ENCODE assay signal across 1 cellular context in the genomic region with DNA sequence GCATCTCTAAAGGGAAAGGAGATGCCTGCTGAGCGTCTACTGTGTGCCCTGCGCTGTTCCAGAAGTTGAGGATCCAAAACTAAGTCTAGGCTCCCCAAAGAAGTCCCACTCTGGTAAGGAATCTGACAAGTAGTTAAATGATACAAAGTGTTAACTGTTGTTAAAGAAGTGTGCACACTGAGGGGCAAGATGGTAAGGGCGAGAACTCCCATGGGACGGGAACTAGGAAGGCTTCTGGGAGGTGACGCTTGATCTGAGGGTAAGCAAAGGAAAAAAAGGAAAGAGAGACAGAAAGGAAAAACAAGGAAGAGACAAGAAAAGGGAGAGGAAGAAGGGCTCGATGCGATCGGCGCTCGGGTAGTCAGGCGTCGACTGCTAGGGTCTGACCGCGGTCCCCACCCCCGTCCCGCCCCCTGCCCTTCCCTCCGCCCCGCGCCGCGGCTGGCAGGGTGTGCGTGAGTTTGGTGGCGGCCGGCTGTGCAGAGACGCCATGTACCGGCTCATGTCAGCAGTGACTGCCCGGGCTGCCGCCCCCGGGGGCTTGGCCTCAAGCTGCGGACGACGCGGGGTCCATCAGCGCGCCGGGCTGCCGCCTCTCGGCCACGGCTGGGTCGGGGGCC.
TF ChIP-seq lines count a peak whose summit lies in the region.

Gene LACTB (plus strand): TSS at position 480 of the 620 bp plus-strand sequence. CDS start 11 bp downstream, at position 491.

TF ChIP-seq in HEK293, 187 proteins besides CTCF, POLR2A, EP300 and RAD21 (continued from another document and continues in another):
- TF ChIP-seq, protein P1, sequence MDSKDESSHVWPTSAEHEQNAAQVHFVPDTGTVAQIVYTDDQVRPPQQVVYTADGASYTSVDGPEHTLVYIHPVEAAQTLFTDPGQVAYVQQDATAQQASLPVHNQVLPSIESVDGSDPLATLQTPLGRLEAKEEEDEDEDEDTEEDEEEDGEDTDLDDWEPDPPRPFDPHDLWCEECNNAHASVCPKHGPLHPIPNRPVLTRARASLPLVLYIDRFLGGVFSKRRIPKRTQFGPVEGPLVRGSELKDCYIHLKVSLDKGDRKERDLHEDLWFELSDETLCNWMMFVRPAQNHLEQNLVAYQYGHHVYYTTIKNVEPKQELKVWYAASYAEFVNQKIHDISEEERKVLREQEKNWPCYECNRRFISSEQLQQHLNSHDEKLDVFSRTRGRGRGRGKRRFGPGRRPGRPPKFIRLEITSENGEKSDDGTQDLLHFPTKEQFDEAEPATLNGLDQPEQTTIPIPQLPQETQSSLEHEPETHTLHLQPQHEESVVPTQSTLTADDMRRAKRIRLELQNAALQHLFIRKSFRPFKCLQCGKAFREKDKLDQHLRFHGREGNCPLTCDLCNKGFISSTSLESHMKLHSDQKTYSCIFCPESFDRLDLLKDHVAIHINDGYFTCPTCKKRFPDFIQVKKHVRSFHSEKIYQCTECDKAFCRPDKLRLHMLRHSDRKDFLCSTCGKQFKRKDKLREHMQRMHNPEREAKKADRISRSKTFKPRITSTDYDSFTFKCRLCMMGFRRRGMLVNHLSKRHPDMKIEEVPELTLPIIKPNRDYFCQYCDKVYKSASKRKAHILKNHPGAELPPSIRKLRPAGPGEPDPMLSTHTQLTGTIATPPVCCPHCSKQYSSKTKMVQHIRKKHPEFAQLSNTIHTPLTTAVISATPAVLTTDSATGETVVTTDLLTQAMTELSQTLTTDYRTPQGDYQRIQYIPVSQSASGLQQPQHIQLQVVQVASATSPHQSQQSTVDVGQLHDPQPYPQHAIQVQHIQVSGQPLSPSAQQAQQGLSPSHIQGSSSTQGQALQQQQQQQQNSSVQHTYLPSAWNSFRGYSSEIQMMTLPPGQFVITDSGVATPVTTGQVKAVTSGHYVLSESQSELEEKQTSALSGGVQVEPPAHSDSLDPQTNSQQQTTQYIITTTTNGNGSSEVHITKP (tag by site-specific recombination; IDR thresholded peaks at IDR 0.05) = peak; percentile 41
- TF ChIP-seq GLI2 (tag by site-specific recombination; IDR thresholded peaks at IDR 0.05; ENCODE audit: borderline replicate concordance, low read depth) (no peak), SCRT2 (tag by site-specific recombination; IDR thresholded peaks at IDR 0.05) (no peak; the same call in none of the 2 replicates), ZNF473 (tag by site-specific recombination; IDR thresholded peaks at IDR 0.05) (no peak), ZNF311 (tag by site-specific recombination; IDR thresholded peaks at IDR 0.05; ENCODE audit: borderline replicate concordance) (no peak), ZSCAN4 (tag by site-specific recombination; IDR thresholded peaks at IDR 0.05) (peak; percentile 73), ZNF426 (tag by site-specific recombination; IDR thresholded peaks at IDR 0.05) (no peak), MYNN (tag by site-specific recombination; IDR thresholded peaks at IDR 0.05; ENCODE audit: borderline replicate concordance) (no peak), ZNF707 (tag by site-specific recombination; IDR thresholded peaks at IDR 0.05) (no peak), ZSCAN18 (tag by site-specific recombination; IDR thresholded peaks at IDR 0.05) (0 out of 2 replicates have a peak, but pooled peaks have one; percentile 40), ZNF529 (tag by site-specific recombination; IDR thresholded peaks at IDR 0.05; ENCODE audit: insufficient replicate concordance) (no peak), GFI1B (tag by site-specific recombination; IDR thresholded peaks at IDR 0.05) (no peak), ZNF112 (tag by site-specific recombination; IDR thresholded peaks at IDR 0.05) (no peak), ZNF184 (tag by site-specific recombination; IDR thresholded peaks at IDR 0.05) (no peak), ZBTB44 (tag by site-specific recombination; IDR thresholded peaks at IDR 0.05) (no peak), ZBTB48 (tag by site-specific recombination; IDR thresholded peaks at IDR 0.05) (0 out of 2 replicates have a peak, but pooled peaks have one; percentile 21), ZNF211 (tag by site-specific recombination; IDR thresholded peaks at IDR 0.05; ENCODE audit: low read depth) (no peak), ZBTB10 (tag by site-specific recombination; IDR thresholded peaks at IDR 0.05) (no peak), ZBTB1 (tag by site-specific recombination; IDR thresholded peaks at IDR 0.05) (no peak), ZNF747 (tag by site-specific recombination; IDR thresholded peaks at IDR 0.05) (no peak), ZNF558 (tag by site-specific recombination; IDR thresholded peaks at IDR 0.05) (no peak), ZNF19 (tag by site-specific recombination; IDR thresholded peaks at IDR 0.05; ENCODE audit: low read depth) (no peak), ZNF23 (tag by site-specific recombination; IDR thresholded peaks at IDR 0.05; ENCODE audit: borderline replicate concordance) (no peak), ZNF121 (tag by site-specific recombination; IDR thresholded peaks at IDR 0.05) (no peak), ZNF133 (tag by site-specific recombination; IDR thresholded peaks at IDR 0.05) (no peak), ZNF423 (tag by site-specific recombination; IDR thresholded peaks at IDR 0.05) (no peak), ZNF132 (tag by site-specific recombination; IDR thresholded peaks at IDR 0.05; ENCODE audit: borderline replicate concordance) (no peak), EGR2 (tag by site-specific recombination; IDR thresholded peaks at IDR 0.05; ENCODE audit: low read depth) (no peak), SCRT1 (tag by site-specific recombination; IDR thresholded peaks at IDR 0.05; ENCODE audit: borderline replicate concordance) (peak; percentile 38; the same call in 1 of the 2 replicates), ZNF214 (tag by site-specific recombination; IDR thresholded peaks at IDR 0.05; ENCODE audit: borderline replicate concordance) (no peak), ZNF148 (tag by site-specific recombination; IDR thresholded peaks at IDR 0.05; ENCODE audit: borderline replicate concordance) (no peak), ZFHX2 (tag by site-specific recombination; conservative IDR thresholded peaks at IDR 0.05) (peak; percentile 48), REPIN1 (tag by site-specific recombination; IDR thresholded peaks at IDR 0.05; ENCODE audit: low read depth) (no peak), ZNF561 (tag by site-specific recombination; IDR thresholded peaks at IDR 0.05; ENCODE audit: borderline replicate concordance) (no peak), ZNF600 (tag by site-specific recombination; IDR thresholded peaks at IDR 0.05) (peak; percentile 35; the same call in 1 of the 2 replicates), ZNF704 (tag by site-specific recombination; IDR thresholded peaks at IDR 0.05) (no peak), ZNF629 (tag by site-specific recombination; IDR thresholded peaks at IDR 0.05) (no peak), ZNF670 (tag by site-specific recombination; IDR thresholded peaks at IDR 0.05; ENCODE audit: low read depth) (no peak), WT1 (tag by site-specific recombination; IDR thresholded peaks at IDR 0.05) (no peak), ZNF292 (tag by site-specific recombination; IDR thresholded peaks at IDR 0.05; ENCODE audit: borderline replicate concordance, low read depth) (no peak), YY2 (tag by site-specific recombination; IDR thresholded peaks at IDR 0.05) (no peak)
- TF ChIP-seq, protein P2, sequence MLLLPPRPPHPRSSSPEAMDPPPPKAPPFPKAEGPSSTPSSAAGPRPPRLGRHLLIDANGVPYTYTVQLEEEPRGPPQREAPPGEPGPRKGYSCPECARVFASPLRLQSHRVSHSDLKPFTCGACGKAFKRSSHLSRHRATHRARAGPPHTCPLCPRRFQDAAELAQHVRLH (tag by site-specific recombination; IDR thresholded peaks at IDR 0.05) = peak; percentile 68; the same call in 1 of the 2 replicates
- TF ChIP-seq, protein P3, sequence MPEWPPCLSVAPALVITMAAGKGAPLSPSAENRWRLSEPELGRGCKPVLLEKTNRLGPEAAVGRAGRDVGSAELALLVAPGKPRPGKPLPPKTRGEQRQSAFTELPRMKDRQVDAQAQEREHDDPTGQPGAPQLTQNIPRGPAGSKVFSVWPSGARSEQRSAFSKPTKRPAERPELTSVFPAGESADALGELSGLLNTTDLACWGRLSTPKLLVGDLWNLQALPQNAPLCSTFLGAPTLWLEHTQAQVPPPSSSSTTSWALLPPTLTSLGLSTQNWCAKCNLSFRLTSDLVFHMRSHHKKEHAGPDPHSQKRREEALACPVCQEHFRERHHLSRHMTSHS (tag by site-specific recombination; IDR thresholded peaks at IDR 0.05) = no peak
